8 cellular contexts compared by ENCODE assay signal in genomic region chr4:15234101-15234500, GRCh38.
DNase-seq lines count a peak whose midpoint lies in the region; ATAC-seq and TF ChIP-seq lines count a peak whose summit lies in the region.

No MANE protein-coding gene starts in this region.

- H3K36me3 ChIP-seq in breast epithelium (no peaks in the 10 kb centered on the region), uterus (no peaks in the 10 kb centered on the region)

- TF ChIP-seq POLR2A in breast epithelium (IDR thresholded peaks at IDR 0.05) (no peak), uterus (IDR thresholded peaks at IDR 0.05) (no peak)

- H3K27me3 ChIP-seq in breast epithelium (no peaks in the 10 kb centered on the region), uterus (no peaks in the 10 kb centered on the region)

- H3K9me3 ChIP-seq in breast epithelium, result no peaks in the 10 kb centered on the region
- no peaks in the 10 kb centered on the region for H3K9me3 ChIP-seq in uterus

- H3K4me1 Mint-ChIP-seq in MCF 10A (ENCODE audit: insufficient read depth, unreplicated experiment), result peaks cover 17% of the 10 kb centered on the region
- H3K4me1 Mint-ChIP-seq in activated naive CD8-positive, alpha-beta T cell treated with anti-CD3 and anti-CD28 coated beads for 36 hours, result peaks cover 32% of the 10 kb centered on the region

- no peak for TF ChIP-seq CTCF in MCF 10A (IDR thresholded peaks at IDR 0.05; ENCODE audit: unreplicated experiment)
- no peak for TF ChIP-seq CTCF in breast epithelium (IDR thresholded peaks at IDR 0.05)
- no peak for TF ChIP-seq CTCF in uterus (IDR thresholded peaks at IDR 0.05)

- no peak overlapping the region for H3K4me3 Mint-ChIP-seq in MCF 10A (ENCODE audit: unreplicated experiment)
- H3K4me3 Mint-ChIP-seq in activated naive CD8-positive, alpha-beta T cell treated with anti-CD3 and anti-CD28 coated beads for 36 hours, result peak overlapping the region; percentile 56

- ATAC-seq in HG03439 (IDR thresholded peaks at IDR 0.05; ENCODE audit: unreplicated experiment), result no peak

- H3K27ac ChIP-seq in breast epithelium (peak overlapping the region in 1 of 2 donors; percentile 25), uterus (peak overlapping the region; percentile 48 to 61), substantia nigra (ENCODE audit: low read depth, low read length, poor library complexity, severe bottlenecking) (no peak overlapping the region)

- no TSS peak for BruUV-seq in MCF 10A (replicated peaks; lab: Mats Ljungman, UMichigan)

- no peaks in the 10 kb centered on the region for H3K4me1 ChIP-seq in breast epithelium
- peaks cover 0 to 12% of the 10 kb centered on the region in 2 donors for H3K4me1 ChIP-seq in uterus

- H3K27ac Mint-ChIP-seq in MCF 10A (ENCODE audit: low read depth, unreplicated experiment), result no peak overlapping the region
- H3K27ac Mint-ChIP-seq in activated naive CD8-positive, alpha-beta T cell treated with anti-CD3 and anti-CD28 coated beads for 36 hours, result peak overlapping the region; percentile 80

- POLR2A ChIA-PET in MCF 10A (lab: Yijun Ruan, JAX), result interaction anchor here (0.8 kb wide), 1 partner anchor 218 kb away, joined by 7 read pairs; no protein-coding TSS in a partner anchor

- no peaks in the 10 kb centered on the region for H3K9me3 Mint-ChIP-seq in MCF 10A (ENCODE audit: unreplicated experiment)
- H3K9me3 Mint-ChIP-seq in activated naive CD8-positive, alpha-beta T cell treated with anti-CD3 and anti-CD28 coated beads for 36 hours, result no peaks in the 10 kb centered on the region

- CTCF ChIA-PET in MCF 10A (lab: Yijun Ruan, JAX), result interaction anchor here (0.8 to 8.1 kb wide), 4 partner anchors 18 to 223 kb away, joined by 3 to 122 read pairs (median 3); no protein-coding TSS in a partner anchor

- intact Hi-C loops in MCF 10A (cut with micrococcal nuclease) (no loop called here), breast epithelium (cut with DNase I; ENCODE audit: low total_unique reads) (loop anchor here (5.0 kb wide), 1 partner anchor 223 kb away; no protein-coding TSS in a partner anchor), uterus (cut with DNase I; ENCODE audit: low total_unique reads) (loop anchor here (5.0 kb wide), 1 partner anchor 223 kb away; no protein-coding TSS in a partner anchor)

- H3K36me3 Mint-ChIP-seq in MCF 10A (ENCODE audit: insufficient read depth, unreplicated experiment), result no peaks in the 10 kb centered on the region
- H3K36me3 Mint-ChIP-seq in activated naive CD8-positive, alpha-beta T cell treated with anti-CD3 and anti-CD28 coated beads for 36 hours, result no peaks in the 10 kb centered on the region

- no peaks in the 10 kb centered on the region for H3K27me3 Mint-ChIP-seq in MCF 10A (ENCODE audit: insufficient read depth, unreplicated experiment)
- H3K27me3 Mint-ChIP-seq in activated naive CD8-positive, alpha-beta T cell treated with anti-CD3 and anti-CD28 coated beads for 36 hours, result no peaks in the 10 kb centered on the region

- H3K4me3 ChIP-seq in breast epithelium (no peak overlapping the region), uterus (no peak overlapping the region)

- DNase-seq in MCF 10A (ENCODE audit: unreplicated experiment) (peak; percentile 62), breast epithelium (ENCODE audit: low spot score in 2 of 2) (no peak), kidney glomerular epithelial cell (lab: John Stamatoyannopoulos, UW) (peak; percentile 8), uterus (peak in 1 of 2 donors; percentile 35), NCI-H146 treated with DMSO at 0.1 percent for 48 hours (lab: John Stamatoyannopoulos, UW; ENCODE audit: unreplicated experiment) (no peak), substantia nigra (lab: John Stamatoyannopoulos, UW) (no peak)
- DNase-seq in activated naive CD8-positive, alpha-beta T cell treated with anti-CD3 and anti-CD28 coated beads for 36 hours, result no peak

Comparison
In these comparisons a context has a peak if more than half of its experiments do, and no peak if none do; other contexts are left out.
1. DNase-seq: peak in MCF 10A (single experiment) and kidney glomerular epithelial cell (single experiment); none in breast epithelium (0 of 2), activated naive CD8-positive, alpha-beta T cell treated with anti-CD3 and anti-CD28 coated beads for 36 hours (single experiment), NCI-H146 treated with DMSO at 0.1 percent for 48 hours (single experiment) and substantia nigra (0 of 49).